In genomic region chr2:32732912-32733472, GRCh38 we compare ENCODE assay signal across 1 cellular context.
TF ChIP-seq lines count a peak whose summit lies in the region.

No MANE protein-coding gene starts in this region.

TF ChIP-seq in GM12878, 131 proteins besides CTCF, POLR2A, EP300 and RAD21 (continued from another document):
- TF ChIP-seq ESRRA (IDR thresholded peaks at IDR 0.05; ENCODE audit: low read length), result no peak
- no peak for TF ChIP-seq MTA2 (IDR thresholded peaks at IDR 0.05; ENCODE audit: low read depth)
- peak; percentile 67 for TF ChIP-seq TCF7 (IDR thresholded peaks at IDR 0.05; ENCODE audit: borderline replicate concordance)
- TF ChIP-seq HCFC1 (IDR thresholded peaks at IDR 0.05; ENCODE audit: low read length), result no peak
- peak; percentile 38; the same call in 1 of the 2 replicates for TF ChIP-seq CREM (IDR thresholded peaks at IDR 0.05; ENCODE audit: low read depth)
- TF ChIP-seq HSF1 (IDR thresholded peaks at IDR 0.05; ENCODE audit: low read depth, low read length), result no peak
- TF ChIP-seq PAX5 (IDR thresholded peaks at IDR 0.05; ENCODE audit: borderline replicate concordance, low read depth, low read length), result no peak
- no peak for TF ChIP-seq ZBTB40 (IDR thresholded peaks at IDR 0.05; ENCODE audit: borderline replicate concordance)
- TF ChIP-seq CHD4 (IDR thresholded peaks at IDR 0.05), result no peak
- TF ChIP-seq SMAD5 (IDR thresholded peaks at IDR 0.05; ENCODE audit: low read depth), result no peak
- no peak for TF ChIP-seq NR2C2 (IDR thresholded peaks at IDR 0.05; ENCODE audit: borderline replicate concordance, control insufficient read depth, insufficient read length, low read depth)
- peak; percentile 50; the same call in 1 of the 2 replicates for TF ChIP-seq MTA3 (IDR thresholded peaks at IDR 0.05; ENCODE audit: borderline replicate concordance, low read length)
- TF ChIP-seq IRF5 (IDR thresholded peaks at IDR 0.05; ENCODE audit: borderline replicate concordance), result no peak
- no peak for TF ChIP-seq MEF2A (IDR thresholded peaks at IDR 0.05; ENCODE audit: insufficient read depth, low read depth, low read length)
- peak; percentile 31; the same call in 1 of the 2 replicates for TF ChIP-seq CREB1 (IDR thresholded peaks at IDR 0.05; ENCODE audit: low read depth)
- TF ChIP-seq ATF7 (IDR thresholded peaks at IDR 0.05; ENCODE audit: low read depth), result no peak
- no peak for TF ChIP-seq ZNF274 (IDR thresholded peaks at IDR 0.05; ENCODE audit: insufficient read depth, insufficient read length)
- no peak for TF ChIP-seq SREBF2 (IDR thresholded peaks at IDR 0.05; ENCODE audit: low read length)
